ENCODE assay signal across 31 cellular contexts in genomic region chr10:71646051-71646450, GRCh38.
"Had no signal": no experiment of that assay in that cellular context is flagged by ENCODE, and none has a peak within 500 bp of the region (broad histone marks: within the 10 kb centered on the region; RNA-seq: fewer than 3 reads in every experiment).

No MANE protein-coding gene starts in this region.

- FAIRE-seq: colon had no signal

- H3K4me1 ChIP-seq: ascending aorta, breast epithelium, foreskin keratinocyte had no signal

- H3K27ac ChIP-seq: ascending aorta, breast epithelium, cardiac muscle cell, esophagus muscularis mucosa, foreskin keratinocyte, gastrocnemius medialis, heart right ventricle, WERI-Rb-1 had no signal

- H3K36me3 ChIP-seq: ascending aorta, breast epithelium, cardiac muscle cell, esophagus muscularis mucosa, gastrocnemius medialis, heart right ventricle had no signal

- H3K27me3 ChIP-seq: ascending aorta, breast epithelium, esophagus muscularis mucosa, foreskin keratinocyte, gastrocnemius medialis, heart right ventricle had no signal

- DNase-seq: activated B cell treated with CpG ODN at 0.5 μM for 24 hours; activated CD4-positive, alpha-beta memory T cell treated with anti-CD3 and anti-CD28 coated beads for 36 hours; activated CD4-positive, alpha-beta T cell treated with anti-CD3 and anti-CD28 coated beads, Interleukin-2, amount 10 ng/mL, durations not matched to agents 24 days and 14 days; activated CD8-positive, alpha-beta memory T cell treated with anti-CD3 and anti-CD28 coated beads, Interleukin-2, amount 10 ng/mL, durations not matched to agents 7 days and 5 days; activated CD8-positive, alpha-beta memory T cell treated with anti-CD3 and anti-CD28 coated beads, Interleukin-2, amount 50 U/mL, for 4 hours; activated CD8-positive, alpha-beta T cell treated with anti-CD3 and anti-CD28 coated beads, Interleukin-2, amount 10 ng/mL, durations not matched to agents 7 days and 5 days; activated effector memory CD4-positive, alpha-beta T cell treated with anti-CD3 and anti-CD28 coated beads, Interleukin-2, amount 50 U/mL, for 16 hours; activated naive CD4-positive, alpha-beta T cell treated with anti-CD3 and anti-CD28 coated beads for 36 hours; activated naive CD8-positive, alpha-beta T cell treated with anti-CD3 and anti-CD28 coated beads, Interleukin-2, amount 10 ng/mL, durations not matched to agents 7 days and 5 days; activated T-cell treated with anti-CD3 and anti-CD28 coated beads, Interleukin-2, amount 50 U/mL, for 1 hour; activated T-cell treated with anti-CD3 and anti-CD28 coated beads, Interleukin-2, amount 50 U/mL, for 48 hours; central memory CD4-positive, alpha-beta T cell; cortex of kidney; dermis blood vessel endothelial cell; effector CD4-positive, alpha-beta T cell; effector memory CD8-positive, alpha-beta T cell; erythroblast; foreskin keratinocyte; gastrocnemius medialis; heart right ventricle; T-helper 1 cell; T-helper 17 cell; T1000; WERI-Rb-1 had no signal

- H3K9me3 ChIP-seq: ascending aorta, breast epithelium, esophagus muscularis mucosa, gastrocnemius medialis, heart right ventricle had no signal

- ATAC-seq: activated CD4-positive, CD25-positive, alpha-beta regulatory T cell treated with anti-CD3 and anti-CD28 coated beads, Interleukin-2, amount 50 U/mL, for 24 hours; activated CD8-positive, alpha-beta memory T cell treated with anti-CD3 and anti-CD28 coated beads, Interleukin-2, amount 10 ng/mL, durations not matched to agents 7 days and 5 days; activated CD8-positive, alpha-beta T cell treated with anti-CD3 and anti-CD28 coated beads, Interleukin-2, amount 10 ng/mL, durations not matched to agents 7 days and 5 days; activated naive CD4-positive, alpha-beta T cell treated with anti-CD3 and anti-CD28 coated beads, Interleukin-2, amount 50 U/mL, for 72 hours; effector memory CD8-positive, alpha-beta T cell; foreskin keratinocyte; gastrocnemius medialis; T-helper 17 cell had no signal

- H3K4me3 ChIP-seq: ascending aorta, breast epithelium, cardiac muscle cell, esophagus muscularis mucosa, gastrocnemius medialis, heart right ventricle had no signal
